In genomic region chr11:117183724-117184349, GRCh38 we compare ENCODE assay signal across 12 cellular contexts. TPM values are rescaled to one million over a fixed set of nuclear protein-coding genes. Genes with fewer than 3 reads are reported as not detected.
A peak's percentile ranks its signal among the peaks of the same experiment; 100 is the strongest.
DNase-seq lines count a peak whose midpoint lies in the region; ATAC-seq and TF ChIP-seq lines count a peak whose summit lies in the region.
"Had no signal": no experiment of that assay in that cellular context is flagged by ENCODE, and none has a peak within 500 bp of the region (broad histone marks: within the 10 kb centered on the region; RNA-seq: fewer than 3 reads in every experiment).

No MANE protein-coding gene starts in this region.

- DNase-seq in DMS53 (lab: John Stamatoyannopoulos, UW) (peak; percentile 96), NCI-H510A treated with DMSO at 0.1 percent for 48 hours (lab: John Stamatoyannopoulos, UW) (peak; percentile 84), neural progenitor cell (ENCODE audit: low spot score) (no peak)
- DNase-seq: activated CD4-positive, alpha-beta T cell treated with anti-CD3 and anti-CD28 coated beads, Interleukin-2, amount 50 U/mL, for 4 hours; CD4-positive, alpha-beta memory T cell; dermis blood vessel endothelial cell; GF-D8; immature natural killer cell; RPMI8226 had no signal

- H3K9me3 ChIP-seq in mucosa of rectum (ENCODE audit: control insufficient read depth in 2 of 2, low read length in 2 of 2) (no peaks in the 10 kb centered on the region), neural progenitor cell (ENCODE audit: low read depth) (no peaks in the 10 kb centered on the region)

- peaks cover 14% of the 10 kb centered on the region for H3K4me1 Mint-ChIP-seq in neural progenitor cell

- peak overlapping the region; percentile 16 to 55 for H3K27ac ChIP-seq in mucosa of rectum (ENCODE audit: low read depth in 2 of 2, low read length in 2 of 2)
- H3K27ac ChIP-seq in neural progenitor cell = no peak overlapping the region

- H3K27me3 Mint-ChIP-seq in neural progenitor cell (ENCODE audit: insufficient read depth, low read depth) = peaks cover 2% of the 10 kb centered on the region
- H3K27me3 Mint-ChIP-seq: CD4-positive, alpha-beta memory T cell had no signal

- H3K27ac Mint-ChIP-seq in neural progenitor cell = no peak overlapping the region

- H4K20me1 ChIP-seq in neural progenitor cell (ENCODE audit: low read depth) = no peaks in the 10 kb centered on the region

- peaks cover 4% of the 10 kb centered on the region for H3K36me3 Mint-ChIP-seq in neural progenitor cell

- peaks cover 31 to 40% of the 10 kb centered on the region in 2 donors for H3K36me3 ChIP-seq in mucosa of rectum (ENCODE audit: control insufficient read depth in 2 of 2, insufficient read depth in 2 of 2, low read length in 2 of 2)
- H3K36me3 ChIP-seq in neural progenitor cell = no peaks in the 10 kb centered on the region

- no peak for TF ChIP-seq CTCF in neural progenitor cell (IDR thresholded peaks at IDR 0.05)

- H3K9ac ChIP-seq in mucosa of rectum (ENCODE audit: low read depth in 1 of 2, low read length in 2 of 2) (no peak overlapping the region), neural progenitor cell (no peak overlapping the region)

- no peak overlapping the region for H3K4me2 ChIP-seq in neural progenitor cell

- ATAC-seq in GM19035 (IDR thresholded peaks at IDR 0.05; ENCODE audit: unreplicated experiment) = no peak
- no peak for ATAC-seq in GM21515 (IDR thresholded peaks at IDR 0.05; ENCODE audit: unreplicated experiment)

- H3F3A ChIP-seq in neural progenitor cell (ENCODE audit: low read depth) = peaks cover 13% of the 10 kb centered on the region

- H2AFZ ChIP-seq in neural progenitor cell (replicated peaks) = no peak overlapping the region

- H3K4me3 ChIP-seq in mucosa of rectum (ENCODE audit: low read length in 2 of 2) (no peak overlapping the region), neural progenitor cell (no peak overlapping the region)

- H3K27me3 ChIP-seq in mucosa of rectum (ENCODE audit: control insufficient read depth in 2 of 2, insufficient read depth in 2 of 2, low read length in 2 of 2) (no peaks in the 10 kb centered on the region), neural progenitor cell (no peaks in the 10 kb centered on the region)

- H3K79me2 ChIP-seq in neural progenitor cell (ENCODE audit: low read depth) = peaks cover 4% of the 10 kb centered on the region

- H3K4me3 Mint-ChIP-seq in neural progenitor cell = no peak overlapping the region
- H3K4me3 Mint-ChIP-seq: CD4-positive, alpha-beta memory T cell; immature natural killer cell had no signal

- no peaks in the 10 kb centered on the region for H3K9me3 Mint-ChIP-seq in neural progenitor cell
- H3K9me3 Mint-ChIP-seq: CD4-positive, alpha-beta memory T cell; immature natural killer cell had no signal

- H3K4me1 ChIP-seq in mucosa of rectum (ENCODE audit: control insufficient read depth in 2 of 2, insufficient read depth in 2 of 2, low read length in 2 of 2) (peaks cover 25 to 45% of the 10 kb centered on the region in 2 donors), neural progenitor cell (peaks cover 11% of the 10 kb centered on the region)

RNA-seq across cellular contexts. Expression of gene SIDT2, which starts 5.3 kb away (rescaled TPM):
- total RNA-seq in neural progenitor cell (ENCODE audit: low replicate concordance) = 13.3 and 20.5 TPM in 2 replicates

RNA-seq across cellular contexts. Expression of gene TAGLN, which starts 15.3 kb away (rescaled TPM):
- 24.5 and 34.0 TPM in 2 replicates for total RNA-seq in neural progenitor cell (ENCODE audit: low replicate concordance)

RNA-seq across cellular contexts. Expression of gene PAFAH1B2, which starts 39.8 kb away (rescaled TPM):
- 161 and 203 TPM in 2 replicates for total RNA-seq in neural progenitor cell (ENCODE audit: low replicate concordance)

RNA-seq across cellular contexts. Expression of gene PCSK7, which starts 48.0 kb away (rescaled TPM):
- 14.2 and 36.6 TPM in 2 replicates for total RNA-seq in neural progenitor cell (ENCODE audit: low replicate concordance)

RNA-seq across cellular contexts. Expression of gene RNF214, which starts 48.6 kb away (rescaled TPM):
- total RNA-seq in neural progenitor cell (ENCODE audit: low replicate concordance) = 20.9 and 43.6 TPM in 2 replicates
